1 cellular context compared by ENCODE assay signal in the genomic region with DNA sequence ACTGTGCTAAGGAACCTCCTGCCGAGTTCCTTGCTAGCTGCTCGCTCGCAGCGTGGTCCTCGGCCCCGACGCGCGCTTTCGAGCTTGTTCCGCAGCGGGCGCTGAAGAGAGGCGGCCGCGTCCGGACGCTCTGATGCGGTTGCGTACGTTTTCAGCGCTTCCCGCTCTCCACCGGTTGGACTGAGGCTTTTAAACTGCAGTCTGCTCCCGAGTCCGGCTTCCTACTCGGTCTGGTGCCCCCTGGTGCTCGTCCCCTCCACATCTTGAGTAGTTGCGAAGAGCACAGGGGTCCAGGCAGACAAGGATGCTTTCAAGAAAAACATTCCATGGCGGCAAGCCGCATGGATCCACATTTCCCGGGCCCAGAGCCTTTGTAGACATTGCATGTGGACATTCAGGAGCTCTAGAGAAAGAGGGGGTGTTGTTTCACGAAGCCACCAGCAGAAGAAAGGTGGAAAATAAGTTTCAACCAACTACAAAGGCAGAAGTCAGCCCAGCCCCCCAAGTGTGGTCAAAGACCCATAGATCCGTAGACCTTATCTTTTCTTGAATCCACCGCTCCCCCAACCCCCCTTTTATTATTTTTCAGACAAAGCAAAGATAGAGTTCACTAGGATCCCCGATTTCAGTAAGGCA.
TF ChIP-seq lines count a peak whose summit lies in the region.

No MANE protein-coding gene starts in this region.

TF ChIP-seq in HepG2, 621 proteins besides CTCF, POLR2A, EP300 and RAD21 (continued from another document and continues in another):
- TF ChIP-seq HMGXB4 (CRISPR knock-in tag; IDR thresholded peaks at IDR 0.05; ENCODE audit: borderline replicate concordance in 1 of 2, low read depth in 1 of 2) (peak; percentile 93 to 97), HDAC2 (CRISPR knock-in tag; IDR thresholded peaks at IDR 0.05) (peak; percentile 92), KDM5B (CRISPR knock-in tag; IDR thresholded peaks at IDR 0.05; ENCODE audit: borderline replicate concordance) (peak; percentile 97), ZNF709 (CRISPR knock-in tag; IDR thresholded peaks at IDR 0.05) (peak; percentile 95), HOXA3 (CRISPR knock-in tag; IDR thresholded peaks at IDR 0.05) (peak; percentile 94), REL (CRISPR knock-in tag; conservative IDR thresholded peaks at IDR 0.05) (peak; percentile 78), CEBPG (CRISPR knock-in tag; IDR thresholded peaks at IDR 0.05) (peak; percentile 76), DPF2 (CRISPR knock-in tag; IDR thresholded peaks at IDR 0.05; ENCODE audit: borderline replicate concordance, low read depth) (no peak), U2AF1 (optimal IDR thresholded peaks at IDR 0.05; ENCODE audit: low read depth, low read length) (no peak), RFXANK (CRISPR knock-in tag; IDR thresholded peaks at IDR 0.05) (no peak), GATAD2A (CRISPR knock-in tag; IDR thresholded peaks at IDR 0.05) (peak; percentile 93), IRF2 (CRISPR knock-in tag; IDR thresholded peaks at IDR 0.05) (peak; percentile 96), SALL2 (CRISPR knock-in tag; IDR thresholded peaks at IDR 0.05) (peak; percentile 93), SCMH1 (CRISPR knock-in tag; IDR thresholded peaks at IDR 0.05; ENCODE audit: borderline replicate concordance) (no peak), ZNF234 (CRISPR knock-in tag; conservative IDR thresholded peaks at IDR 0.05) (0 out of 2 replicates have a peak, but pooled peaks have one; percentile 35), TMF1 (CRISPR knock-in tag; IDR thresholded peaks at IDR 0.05; ENCODE audit: low read depth) (no peak), FOXO1 (CRISPR knock-in tag; IDR thresholded peaks at IDR 0.05) (peak; percentile 70; the same call in 1 of the 2 replicates), ZNF446 (CRISPR knock-in tag; IDR thresholded peaks at IDR 0.05) (peak; percentile 89; the same call in 1 of the 2 replicates), ZNF549 (CRISPR knock-in tag; IDR thresholded peaks at IDR 0.05) (0 out of 2 replicates have a peak, but pooled peaks have one; percentile 34), ZNF574 (CRISPR knock-in tag; IDR thresholded peaks at IDR 0.05) (peak; percentile 88), ZNF776 (CRISPR knock-in tag; IDR thresholded peaks at IDR 0.05) (no peak), ZNF850 (CRISPR knock-in tag; conservative IDR thresholded peaks at IDR 0.05) (no peak), ZNF296 (CRISPR knock-in tag; conservative IDR thresholded peaks at IDR 0.05) (no peak), NFKBIZ (CRISPR knock-in tag; IDR thresholded peaks at IDR 0.05) (0 out of 2 replicates have a peak, but pooled peaks have one; percentile 45), ZNF790 (CRISPR knock-in tag; IDR thresholded peaks at IDR 0.05; ENCODE audit: borderline replicate concordance) (0 out of 2 replicates have a peak, but pooled peaks have one; percentile 75), ZNF33B (CRISPR knock-in tag; IDR thresholded peaks at IDR 0.05) (peak; percentile 93), KDM2A (CRISPR knock-in tag; IDR thresholded peaks at IDR 0.05; ENCODE audit: borderline replicate concordance, low read depth) (peak; percentile 93), ZNF326 (CRISPR knock-in tag; IDR thresholded peaks at IDR 0.05; ENCODE audit: borderline replicate concordance) (no peak), ZSCAN25 (CRISPR knock-in tag; IDR thresholded peaks at IDR 0.05) (peak; percentile 72; the same call in 1 of the 2 replicates), POLR2AphosphoS5 (IDR thresholded peaks at IDR 0.05; ENCODE audit: low read depth, low read length) (peak; percentile 54), ZBTB37 (CRISPR knock-in tag; IDR thresholded peaks at IDR 0.05) (no peak), HDAC1 (CRISPR knock-in tag; IDR thresholded peaks at IDR 0.05) (peak; percentile 87), SOX5 (CRISPR knock-in tag; IDR thresholded peaks at IDR 0.05; ENCODE audit: borderline replicate concordance) (peak; percentile 76; the same call in 1 of the 2 replicates), GABPA (IDR thresholded peaks at IDR 0.05; ENCODE audit: low read depth, low read length) (no peak), GABPA (CRISPR knock-in tag; IDR thresholded peaks at IDR 0.05; ENCODE audit: low read depth) (peak; percentile 54; the same call in 1 of the 2 replicates)
- TF ChIP-seq, protein P1, sequence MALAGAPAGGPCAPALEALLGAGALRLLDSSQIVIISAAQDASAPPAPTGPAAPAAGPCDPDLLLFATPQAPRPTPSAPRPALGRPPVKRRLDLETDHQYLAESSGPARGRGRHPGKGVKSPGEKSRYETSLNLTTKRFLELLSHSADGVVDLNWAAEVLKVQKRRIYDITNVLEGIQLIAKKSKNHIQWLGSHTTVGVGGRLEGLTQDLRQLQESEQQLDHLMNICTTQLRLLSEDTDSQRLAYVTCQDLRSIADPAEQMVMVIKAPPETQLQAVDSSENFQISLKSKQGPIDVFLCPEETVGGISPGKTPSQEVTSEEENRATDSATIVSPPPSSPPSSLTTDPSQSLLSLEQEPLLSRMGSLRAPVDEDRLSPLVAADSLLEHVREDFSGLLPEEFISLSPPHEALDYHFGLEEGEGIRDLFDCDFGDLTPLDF (CRISPR knock-in tag; IDR thresholded peaks at IDR 0.05): peak; percentile 97
- TF ChIP-seq, protein P2, sequence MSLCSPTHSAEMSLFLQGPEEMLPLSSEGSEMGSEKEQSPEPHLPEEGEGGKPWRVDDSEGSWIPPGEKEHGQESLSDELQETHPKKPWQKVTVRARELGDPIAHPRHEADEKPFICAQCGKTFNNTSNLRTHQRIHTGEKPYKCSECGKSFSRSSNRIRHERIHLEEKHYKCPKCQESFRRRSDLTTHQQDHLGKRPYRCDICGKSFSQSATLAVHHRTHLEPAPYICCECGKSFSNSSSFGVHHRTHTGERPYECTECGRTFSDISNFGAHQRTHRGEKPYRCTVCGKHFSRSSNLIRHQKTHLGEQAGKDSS (CRISPR knock-in tag; IDR thresholded peaks at IDR 0.05; ENCODE audit: borderline replicate concordance, low read depth): peak; percentile 89; the same call in 1 of the 2 replicates
- TF ChIP-seq, protein P3, sequence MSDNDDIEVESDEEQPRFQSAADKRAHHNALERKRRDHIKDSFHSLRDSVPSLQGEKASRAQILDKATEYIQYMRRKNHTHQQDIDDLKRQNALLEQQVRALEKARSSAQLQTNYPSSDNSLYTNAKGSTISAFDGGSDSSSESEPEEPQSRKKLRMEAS (IDR thresholded peaks at IDR 0.05): peak; percentile 96
- TF ChIP-seq, protein P4, sequence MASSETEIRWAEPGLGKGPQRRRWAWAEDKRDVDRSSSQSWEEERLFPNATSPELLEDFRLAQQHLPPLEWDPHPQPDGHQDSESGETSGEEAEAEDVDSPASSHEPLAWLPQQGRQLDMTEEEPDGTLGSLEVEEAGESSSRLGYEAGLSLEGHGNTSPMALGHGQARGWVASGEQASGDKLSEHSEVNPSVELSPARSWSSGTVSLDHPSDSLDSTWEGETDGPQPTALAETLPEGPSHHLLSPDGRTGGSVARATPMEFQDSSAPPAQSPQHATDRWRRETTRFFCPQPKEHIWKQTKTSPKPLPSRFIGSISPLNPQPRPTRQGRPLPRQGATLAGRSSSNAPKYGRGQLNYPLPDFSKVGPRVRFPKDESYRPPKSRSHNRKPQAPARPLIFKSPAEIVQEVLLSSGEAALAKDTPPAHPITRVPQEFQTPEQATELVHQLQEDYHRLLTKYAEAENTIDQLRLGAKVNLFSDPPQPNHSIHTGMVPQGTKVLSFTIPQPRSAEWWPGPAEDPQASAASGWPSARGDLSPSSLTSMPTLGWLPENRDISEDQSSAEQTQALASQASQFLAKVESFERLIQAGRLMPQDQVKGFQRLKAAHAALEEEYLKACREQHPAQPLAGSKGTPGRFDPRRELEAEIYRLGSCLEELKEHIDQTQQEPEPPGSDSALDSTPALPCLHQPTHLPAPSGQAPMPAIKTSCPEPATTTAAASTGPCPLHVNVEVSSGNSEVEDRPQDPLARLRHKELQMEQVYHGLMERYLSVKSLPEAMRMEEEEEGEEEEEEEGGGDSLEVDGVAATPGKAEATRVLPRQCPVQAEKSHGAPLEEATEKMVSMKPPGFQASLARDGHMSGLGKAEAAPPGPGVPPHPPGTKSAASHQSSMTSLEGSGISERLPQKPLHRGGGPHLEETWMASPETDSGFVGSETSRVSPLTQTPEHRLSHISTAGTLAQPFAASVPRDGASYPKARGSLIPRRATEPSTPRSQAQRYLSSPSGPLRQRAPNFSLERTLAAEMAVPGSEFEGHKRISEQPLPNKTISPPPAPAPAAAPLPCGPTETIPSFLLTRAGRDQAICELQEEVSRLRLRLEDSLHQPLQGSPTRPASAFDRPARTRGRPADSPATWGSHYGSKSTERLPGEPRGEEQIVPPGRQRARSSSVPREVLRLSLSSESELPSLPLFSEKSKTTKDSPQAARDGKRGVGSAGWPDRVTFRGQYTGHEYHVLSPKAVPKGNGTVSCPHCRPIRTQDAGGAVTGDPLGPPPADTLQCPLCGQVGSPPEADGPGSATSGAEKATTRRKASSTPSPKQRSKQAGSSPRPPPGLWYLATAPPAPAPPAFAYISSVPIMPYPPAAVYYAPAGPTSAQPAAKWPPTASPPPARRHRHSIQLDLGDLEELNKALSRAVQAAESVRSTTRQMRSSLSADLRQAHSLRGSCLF (CRISPR knock-in tag; IDR thresholded peaks at IDR 0.05; ENCODE audit: borderline replicate concordance): peak; percentile 84
- TF ChIP-seq, protein P5, sequence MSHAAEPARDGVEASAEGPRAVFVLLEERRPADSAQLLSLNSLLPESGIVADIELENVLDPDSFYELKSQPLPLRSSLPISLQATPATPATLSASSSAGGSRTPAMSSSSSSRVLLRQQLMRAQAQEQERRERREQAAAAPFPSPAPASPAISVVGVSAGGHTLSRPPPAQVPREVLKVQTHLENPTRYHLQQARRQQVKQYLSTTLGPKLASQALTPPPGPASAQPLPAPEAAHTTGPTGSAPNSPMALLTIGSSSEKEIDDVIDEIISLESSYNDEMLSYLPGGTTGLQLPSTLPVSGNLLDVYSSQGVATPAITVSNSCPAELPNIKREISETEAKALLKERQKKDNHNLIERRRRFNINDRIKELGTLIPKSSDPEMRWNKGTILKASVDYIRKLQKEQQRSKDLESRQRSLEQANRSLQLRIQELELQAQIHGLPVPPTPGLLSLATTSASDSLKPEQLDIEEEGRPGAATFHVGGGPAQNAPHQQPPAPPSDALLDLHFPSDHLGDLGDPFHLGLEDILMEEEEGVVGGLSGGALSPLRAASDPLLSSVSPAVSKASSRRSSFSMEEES (CRISPR knock-in tag; IDR thresholded peaks at IDR 0.05): 0 out of 2 replicates have a peak, but pooled peaks have one; percentile 27
- TF ChIP-seq, protein P6, sequence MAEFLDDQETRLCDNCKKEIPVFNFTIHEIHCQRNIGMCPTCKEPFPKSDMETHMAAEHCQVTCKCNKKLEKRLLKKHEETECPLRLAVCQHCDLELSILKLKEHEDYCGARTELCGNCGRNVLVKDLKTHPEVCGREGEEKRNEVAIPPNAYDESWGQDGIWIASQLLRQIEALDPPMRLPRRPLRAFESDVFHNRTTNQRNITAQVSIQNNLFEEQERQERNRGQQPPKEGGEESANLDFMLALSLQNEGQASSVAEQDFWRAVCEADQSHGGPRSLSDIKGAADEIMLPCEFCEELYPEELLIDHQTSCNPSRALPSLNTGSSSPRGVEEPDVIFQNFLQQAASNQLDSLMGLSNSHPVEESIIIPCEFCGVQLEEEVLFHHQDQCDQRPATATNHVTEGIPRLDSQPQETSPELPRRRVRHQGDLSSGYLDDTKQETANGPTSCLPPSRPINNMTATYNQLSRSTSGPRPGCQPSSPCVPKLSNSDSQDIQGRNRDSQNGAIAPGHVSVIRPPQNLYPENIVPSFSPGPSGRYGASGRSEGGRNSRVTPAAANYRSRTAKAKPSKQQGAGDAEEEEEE (CRISPR knock-in tag; IDR thresholded peaks at IDR 0.05; ENCODE audit: borderline replicate concordance): no peak
- TF ChIP-seq, protein P7, sequence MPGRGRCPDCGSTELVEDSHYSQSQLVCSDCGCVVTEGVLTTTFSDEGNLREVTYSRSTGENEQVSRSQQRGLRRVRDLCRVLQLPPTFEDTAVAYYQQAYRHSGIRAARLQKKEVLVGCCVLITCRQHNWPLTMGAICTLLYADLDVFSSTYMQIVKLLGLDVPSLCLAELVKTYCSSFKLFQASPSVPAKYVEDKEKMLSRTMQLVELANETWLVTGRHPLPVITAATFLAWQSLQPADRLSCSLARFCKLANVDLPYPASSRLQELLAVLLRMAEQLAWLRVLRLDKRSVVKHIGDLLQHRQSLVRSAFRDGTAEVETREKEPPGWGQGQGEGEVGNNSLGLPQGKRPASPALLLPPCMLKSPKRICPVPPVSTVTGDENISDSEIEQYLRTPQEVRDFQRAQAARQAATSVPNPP (CRISPR knock-in tag; IDR thresholded peaks at IDR 0.05): peak; percentile 59; the same call in 1 of the 2 replicates
